Comparison of ENCODE assay signal across 8 cellular contexts in the genomic region with DNA sequence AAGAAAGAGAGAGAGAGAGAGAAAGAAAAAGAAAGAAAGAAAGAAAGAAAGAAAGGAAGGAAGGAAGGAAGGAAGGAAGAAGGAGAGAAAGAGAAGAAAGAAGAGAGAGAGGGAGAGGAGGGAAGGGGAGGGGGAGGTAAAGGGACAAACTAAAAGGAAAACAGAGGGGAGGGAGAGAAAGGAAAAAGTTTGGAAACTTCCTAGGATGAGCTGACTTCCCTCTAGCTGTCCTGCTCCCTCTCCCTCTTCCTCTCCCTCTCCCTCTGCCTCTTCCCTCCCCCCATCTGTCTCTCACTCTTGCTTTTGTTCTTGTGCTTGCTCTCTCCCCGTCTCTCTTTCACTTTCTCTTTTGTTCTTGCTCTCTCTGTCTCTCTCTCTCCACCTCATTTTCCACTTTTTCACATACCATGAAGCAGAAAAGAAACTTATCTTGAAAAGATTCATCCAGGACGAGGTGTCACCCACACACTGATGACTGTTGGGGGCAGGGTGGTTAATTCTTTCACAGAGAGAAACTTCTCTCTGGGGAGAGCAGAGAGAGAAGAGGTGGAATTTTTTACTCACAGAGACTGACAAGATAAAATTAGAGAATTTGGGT. TPM values are rescaled to one million over a fixed set of nuclear protein-coding genes. Genes with fewer than 3 reads are reported as not detected.
DNase-seq lines count a peak whose midpoint lies in the region; ATAC-seq and FAIRE-seq lines count a peak whose summit lies in the region.

No MANE protein-coding gene starts in this region.

- H3K4me3 ChIP-seq in small intestine (ENCODE audit: low read depth in 1 of 2, low read length in 2 of 2), result no peak overlapping the region

- intact Hi-C loops in activated CD4-positive, alpha-beta memory T cell treated with anti-CD3 and anti-CD28 coated beads for 36 hours (cut with micrococcal nuclease), result loop anchor here (1.0 to 2.0 kb wide), 4 partner anchors 11 to 57 kb away; partner anchors contain the start of gene DUSP22

- no peaks in the 10 kb centered on the region for H3K27me3 Mint-ChIP-seq in activated CD4-positive, alpha-beta memory T cell treated with anti-CD3 and anti-CD28 coated beads for 36 hours

- WGBS in small intestine, 3 donors, result 1 to 11% (median 2%) methylated on average over 2 of the region's 2 CpGs

- no peaks in the 10 kb centered on the region for H3K27me3 ChIP-seq in small intestine (ENCODE audit: control insufficient read depth in 2 of 2, insufficient read depth in 2 of 2, low read length in 2 of 2)

- H3K36me3 Mint-ChIP-seq in activated CD4-positive, alpha-beta memory T cell treated with anti-CD3 and anti-CD28 coated beads for 36 hours, result no peaks in the 10 kb centered on the region

- peak overlapping the region; percentile 24 for H3K4me3 Mint-ChIP-seq in activated CD4-positive, alpha-beta memory T cell treated with anti-CD3 and anti-CD28 coated beads for 36 hours

- no peaks in the 10 kb centered on the region for H3K36me3 ChIP-seq in small intestine (ENCODE audit: control insufficient read depth in 2 of 2, insufficient read depth in 2 of 2, low read length in 2 of 2)

- peak overlapping the region in 1 of 2 donors; percentile 53 for H3K27ac ChIP-seq in small intestine (ENCODE audit: low read depth in 1 of 2, low read length in 1 of 2)

- H3K27ac Mint-ChIP-seq in activated CD4-positive, alpha-beta memory T cell treated with anti-CD3 and anti-CD28 coated beads for 36 hours, result peak overlapping the region; percentile 64

- H3K4me1 Mint-ChIP-seq in activated CD4-positive, alpha-beta memory T cell treated with anti-CD3 and anti-CD28 coated beads for 36 hours (ENCODE audit: low read depth), result peaks cover 43% of the 10 kb centered on the region

- no peak for FAIRE-seq in small intestine (lab: Jason Lieb, UNC)

- no peaks in the 10 kb centered on the region for H3K9me3 ChIP-seq in small intestine (ENCODE audit: control insufficient read depth, low read depth)

- peak; percentile 55 for ATAC-seq in GM18868 (IDR thresholded peaks at IDR 0.05; ENCODE audit: unreplicated experiment)
- ATAC-seq in HG03354 (IDR thresholded peaks at IDR 0.05; ENCODE audit: poor library complexity, severe bottlenecking, unreplicated experiment), result peak; percentile 69

- DNase-seq in activated CD4-positive, alpha-beta memory T cell treated with anti-CD3 and anti-CD28 coated beads for 36 hours, result peak; percentile 83
- DNase-seq in foreskin melanocyte (peak; percentile 34), small intestine (peak; percentile 73), NCI-H128 (lab: John Stamatoyannopoulos, UW; ENCODE audit: unreplicated experiment) (no peak), 8988T (no peak), cerebellar cortex (ENCODE audit: low spot score) (no peak)

- CTCF ChIA-PET in activated CD4-positive, alpha-beta memory T cell treated with anti-CD3 and anti-CD28 coated beads for 36 hours (lab: Charles Lee), result interaction anchor here (0.7 to 1.3 kb wide), 4 partner anchors 10 to 159 kb away, joined by 3 to 5 read pairs (median 3); no protein-coding TSS in a partner anchor

- H3K4me1 ChIP-seq in small intestine (ENCODE audit: control insufficient read depth in 2 of 2, insufficient read depth in 1 of 2, low read depth in 1 of 2, low read length in 1 of 2), result no peaks in the 10 kb centered on the region

- POLR2A ChIA-PET in activated CD4-positive, alpha-beta memory T cell treated with anti-CD3 and anti-CD28 coated beads for 36 hours (lab: Charles Lee), result interaction anchor here (0.9 to 1.2 kb wide), 2 partner anchors 9 to 169 kb away, joined by 3 read pairs; no protein-coding TSS in a partner anchor

- H3K9me3 Mint-ChIP-seq in activated CD4-positive, alpha-beta memory T cell treated with anti-CD3 and anti-CD28 coated beads for 36 hours, result no peaks in the 10 kb centered on the region

RNA-seq across cellular contexts. Expression of gene DUSP22, which starts 56.4 kb away (rescaled TPM):
- 10 to 100 TPM; 28.0 to 28.7 TPM for total RNA-seq in activated CD4-positive, alpha-beta memory T cell treated with anti-CD3 and anti-CD28 coated beads for 36 hours
- 10 to 100 TPM; 28.2 to 40.0 (median 30.0) TPM for polyA plus RNA-seq in small intestine

Comparison
In these comparisons a context has a peak if more than half of its experiments do, and no peak if none do; other contexts are left out.
1. DNase-seq: peak in activated CD4-positive, alpha-beta memory T cell treated with anti-CD3 and anti-CD28 coated beads for 36 hours (single experiment), foreskin melanocyte (single experiment) and small intestine (single experiment); none in NCI-H128 (single experiment), 8988T (single experiment) and cerebellar cortex (single experiment).